ENCODE assay signal across 8 cellular contexts in genomic region chr1:39491146-39491921, GRCh38. TPM values are rescaled to one million over a fixed set of nuclear protein-coding genes. Genes with fewer than 3 reads are reported as not detected.
DNase-seq lines count a peak whose midpoint lies in the region; ATAC-seq, FAIRE-seq and TF ChIP-seq lines count a peak whose summit lies in the region.

TSS of gene BMP8A (plus strand) at chr1:39491636. CDS start at chr1:39491992, 356 bp downstream.

- 0 to 1% methylated on average over 57 to 112 of the region's 112 CpGs for WGBS in pancreas, 2 donors
- 1% methylated on average over 39 of the region's 112 CpGs; no CpG with 5 or more reads in 1 of the 2 donors for WGBS in transverse colon (ENCODE audit: low coverage in 1 of 2), 2 donors

- H3K4me3 ChIP-seq in AG09309 (ENCODE audit: control insufficient read depth, low read depth, low read length) = peak within 1 kb of the TSS; percentile 12; the same call in 1 of the 2 replicates
- peak within 1 kb of the TSS; percentile 53 for H3K4me3 ChIP-seq in NT2/D1 (ENCODE audit: insufficient read length, low read depth)
- peak within 1 kb of the TSS; percentile 52 for H3K4me3 ChIP-seq in fibroblast of the aortic adventitia (ENCODE audit: low read depth, low read length)
- H3K4me3 ChIP-seq in pancreas = peak within 1 kb of the TSS; percentile 29 to 65 (median 58)
- H3K4me3 ChIP-seq in transverse colon = peak within 1 kb of the TSS; percentile 37 to 51 (median 42)

- H3K9me3 ChIP-seq in NT2/D1 (ENCODE audit: insufficient read depth, low read length) = no peaks in the 10 kb centered on the region
- no peaks in the 10 kb centered on the region for H3K9me3 ChIP-seq in pancreas
- no peaks in the 10 kb centered on the region for H3K9me3 ChIP-seq in transverse colon

- H3K27me3 Mint-ChIP-seq in activated T-cell treated with anti-CD3 and anti-CD28 coated beads, Interleukin-2, amount 50 U/mL, for 24 hours = peaks cover 34% of the 10 kb centered on the region

- peak within 1 kb of the TSS; percentile 62 for H3K9ac ChIP-seq in NT2/D1 (ENCODE audit: insufficient read length, low read depth)

- H3K4me1 Mint-ChIP-seq in activated T-cell treated with anti-CD3 and anti-CD28 coated beads, Interleukin-2, amount 50 U/mL, for 24 hours (ENCODE audit: low read depth) = peaks cover 6% of the 10 kb centered on the region

- in situ Hi-C loops in transverse colon (cut with MboI; ENCODE audit: low pct_ligation_motif_present in 1 of 4, low pct_unique_long_range_greater_than_20kb in 1 of 4, low sequenced_read_pairs in 3 of 4) = loop anchor here in 1 of 4 donors (10.0 kb wide), 1 partner anchor 293 kb away; the partner anchor contains the start of gene BMP8B

- intact Hi-C loops in pancreas (cut with DNase I) = no loop called here
- intact Hi-C loops in transverse colon (cut with DNase I; ENCODE audit: low total_unique reads) = no loop called here

- TF ChIP-seq EP300 in transverse colon (IDR thresholded peaks at IDR 0.05; ENCODE audit: low read depth) = no peak

- peak within 1 kb of the TSS; percentile 61 for H3K4me3 Mint-ChIP-seq in activated T-cell treated with anti-CD3 and anti-CD28 coated beads, Interleukin-2, amount 50 U/mL, for 24 hours

- H3K27ac Mint-ChIP-seq in activated T-cell treated with anti-CD3 and anti-CD28 coated beads, Interleukin-2, amount 50 U/mL, for 24 hours = peak within 1 kb of the TSS; percentile 41

- TF ChIP-seq CTCF in AG09309 (IDR thresholded peaks at IDR 0.05; ENCODE audit: control insufficient read depth, insufficient read depth, low read depth, low read length, missing control alignments) (no peak), fibroblast of the aortic adventitia (IDR thresholded peaks at IDR 0.05; ENCODE audit: insufficient read depth, low read length) (no peak), pancreas (IDR thresholded peaks at IDR 0.05) (no peak), transverse colon (IDR thresholded peaks at IDR 0.05) (no peak)

- H3K27me3 ChIP-seq in NT2/D1 (ENCODE audit: insufficient read depth, insufficient read length) (peaks cover 68% of the 10 kb centered on the region), pancreas (no peaks in the 10 kb centered on the region), transverse colon (peaks cover 40% of the 10 kb centered on the region)

- peaks cover 15% of the 10 kb centered on the region for H3K36me3 Mint-ChIP-seq in activated T-cell treated with anti-CD3 and anti-CD28 coated beads, Interleukin-2, amount 50 U/mL, for 24 hours (ENCODE audit: low read depth)

- no peaks in the 10 kb centered on the region for H3K9me3 Mint-ChIP-seq in activated T-cell treated with anti-CD3 and anti-CD28 coated beads, Interleukin-2, amount 50 U/mL, for 24 hours

- H3K27ac ChIP-seq in pancreas (peak within 1 kb of the TSS; percentile 30 to 62 (median 43)), transverse colon (peak within 1 kb of the TSS in 3 of 4 donors; percentile 42 to 64 (median 61))

- DNase-seq in AG09309 (ENCODE audit: low read depth) (no peak), NT2/D1 (ENCODE audit: low read depth, low spot score) (peak; percentile 55), fibroblast of the aortic adventitia (ENCODE audit: low read depth) (no peak), pancreas (peak; percentile 70 to 92 (median 82)), transverse colon (peak; percentile 83)
- DNase-seq in activated T-cell treated with anti-CD3 and anti-CD28 coated beads, Interleukin-2, amount 50 U/mL, for 24 hours = peak; percentile 83

- no peak for FAIRE-seq in pancreas (lab: Jason Lieb, UNC)

- TF ChIP-seq POLR2A in transverse colon (IDR thresholded peaks at IDR 0.05) = no peak

- ATAC-seq in GM18873 (IDR thresholded peaks at IDR 0.05; ENCODE audit: low FRiP score, unreplicated experiment) = peak; percentile 48
- ATAC-seq in HG03354 (IDR thresholded peaks at IDR 0.05; ENCODE audit: poor library complexity, severe bottlenecking, unreplicated experiment) = peak; percentile 81
- ATAC-seq in pancreas = peak; percentile 87 to 92 (median 91)

- H3K4me1 ChIP-seq in NT2/D1 (ENCODE audit: insufficient read depth, insufficient read length) = peaks cover 5% of the 10 kb centered on the region
- peaks cover 0 to 3% (median 0%) of the 10 kb centered on the region in 3 donors for H3K4me1 ChIP-seq in pancreas
- peaks cover 5 to 17% (median 11%) of the 10 kb centered on the region in 4 donors for H3K4me1 ChIP-seq in transverse colon

- H3K36me3 ChIP-seq in NT2/D1 (ENCODE audit: insufficient read depth, insufficient read length, low read length) = peaks cover 18% of the 10 kb centered on the region
- peaks cover 0 to 5% (median 0%) of the 10 kb centered on the region in 3 donors for H3K36me3 ChIP-seq in pancreas
- peaks cover 0 to 10% (median 0%) of the 10 kb centered on the region in 4 donors for H3K36me3 ChIP-seq in transverse colon

RNA-seq across cellular contexts. Expression of gene BMP8A, which starts in this region (rescaled TPM):
- total RNA-seq in fibroblast of the aortic adventitia (ENCODE audit: low replicate concordance) (not detected in 2 replicates), pancreas (1 to 10 TPM in 5 of 6 donors, under 1 TPM in 1; 0.71 to 6.0 (median 1.7) TPM), transverse colon (10 to 100 TPM in 2 of 4 donors, not detected in 2; 11.0 to 12.3 TPM)
- polyA plus RNA-seq in pancreas = under 1 TPM; 0.26 to 0.38 TPM

Comparison
In these comparisons a context has a peak if more than half of its experiments do, and no peak if none do; other contexts are left out.
1. DNase-seq: peak in NT2/D1 (single experiment), activated T-cell treated with anti-CD3 and anti-CD28 coated beads, Interleukin-2, amount 50 U/mL, for 24 hours (single experiment), pancreas (6 of 6) and transverse colon (single experiment); none in AG09309 (single experiment) and fibroblast of the aortic adventitia (single experiment).
2. Peak in every context shown above with its lines, with median percentiles within 50 percentile points of each other: H3K4me3 ChIP-seq and ATAC-seq.